Comparison of ENCODE assay signal across 12 cellular contexts in the genomic region with DNA sequence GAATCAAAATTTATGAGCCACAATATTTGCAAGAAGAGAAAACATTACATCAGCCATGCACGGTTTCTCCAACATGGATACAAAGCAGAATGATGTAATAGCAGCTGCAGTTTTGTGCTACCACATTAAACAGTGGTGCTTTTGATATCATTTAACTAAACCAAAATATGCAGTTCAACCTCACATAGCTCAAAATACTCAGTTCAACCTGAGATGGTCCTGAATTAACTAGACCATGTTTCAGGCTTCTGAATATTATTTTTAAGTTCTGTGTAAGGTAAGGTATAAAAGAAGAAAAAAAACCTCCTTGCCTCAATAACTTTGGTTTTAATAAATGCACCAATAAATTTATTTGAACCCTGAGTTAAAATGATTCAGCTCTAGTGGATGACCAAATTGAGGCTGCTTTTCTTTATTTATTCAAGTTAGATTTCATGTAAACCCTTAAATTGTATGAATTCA. TPM values are rescaled to one million over a fixed set of nuclear protein-coding genes. Genes with fewer than 3 reads are reported as not detected.
DNase-seq lines count a peak whose midpoint lies in the region; ATAC-seq and TF ChIP-seq lines count a peak whose summit lies in the region.
"Had no signal": no experiment of that assay in that cellular context is flagged by ENCODE, and none has a peak within 500 bp of the region (broad histone marks: within the 10 kb centered on the region; RNA-seq: fewer than 3 reads in every experiment).

No MANE protein-coding gene starts in this region.

- TF ChIP-seq POLR2A in heart left ventricle (IDR thresholded peaks at IDR 0.05) = no peak

- intact Hi-C loops in heart left ventricle (cut with DNase I) = no loop called here

- no peaks in the 10 kb centered on the region for H3K9me2 ChIP-seq in hepatocyte (replicated peaks; ENCODE audit: insufficient read depth)

- H3K27me3 ChIP-seq in heart left ventricle = no peaks in the 10 kb centered on the region
- H3K27me3 ChIP-seq in hepatocyte = no peaks in the 10 kb centered on the region
- H3K27me3 ChIP-seq: adrenal gland had no signal

- H2AFZ ChIP-seq in hepatocyte = no peak overlapping the region

- no peaks in the 10 kb centered on the region for H3K79me2 ChIP-seq in hepatocyte

- no peaks in the 10 kb centered on the region for H3K36me3 Mint-ChIP-seq in WTC11

- peak; percentile 27 for DNase-seq in AG08396 (ENCODE audit: low spot score)
- no peak for DNase-seq in WTC11 (ENCODE audit: low spot score)
- DNase-seq in heart left ventricle = no peak
- no peak for DNase-seq in NCI-H1048 (lab: John Stamatoyannopoulos, UW)
- DNase-seq in hepatocyte (ENCODE audit: low spot score) = no peak
- no peak for DNase-seq in NCI-H748 treated with DMSO at 0.1 percent for 48 hours (lab: John Stamatoyannopoulos, UW)
- DNase-seq in DMS114 treated with DMSO at 0.1 percent for 48 hours (lab: John Stamatoyannopoulos, UW; ENCODE audit: unreplicated experiment) = no peak
- DNase-seq: activated CD4-positive, alpha-beta T cell treated with anti-CD3 and anti-CD28 coated beads for 4 hours; adrenal gland; naive B cell; trophoblast cell had no signal

- H3K9me3 ChIP-seq in HEK293 (ENCODE audit: control insufficient read depth, insufficient read depth, low read depth, low read length) = no peaks in the 10 kb centered on the region
- no peaks in the 10 kb centered on the region for H3K9me3 ChIP-seq in heart left ventricle
- no peaks in the 10 kb centered on the region for H3K9me3 ChIP-seq in hepatocyte (ENCODE audit: low read depth)
- H3K9me3 ChIP-seq: adrenal gland had no signal

- no peak for TF ChIP-seq CTCF in HEK293 (tag by site-specific recombination; IDR thresholded peaks at IDR 0.05)
- TF ChIP-seq CTCF in WTC11 (IDR thresholded peaks at IDR 0.05) = no peak
- no peak for TF ChIP-seq CTCF in heart left ventricle (IDR thresholded peaks at IDR 0.05)
- no peak for TF ChIP-seq CTCF in hepatocyte (IDR thresholded peaks at IDR 0.05; ENCODE audit: poor library complexity)

- H3K27ac ChIP-seq in HEK293 (ENCODE audit: extremely low read depth, low read depth, low read length) (0 out of 2 replicates have a peak overlapping the region, but pooled peaks have one; percentile 24), heart left ventricle (peak overlapping the region in 5 of 12 donors; percentile 21 to 47 (median 24)), hepatocyte (no peak overlapping the region)
- H3K27ac ChIP-seq: adrenal gland had no signal

- no peak overlapping the region for H3K4me3 Mint-ChIP-seq in WTC11
- H3K4me3 Mint-ChIP-seq: naive B cell had no signal

- H3K4me1 ChIP-seq in HEK293 (ENCODE audit: control insufficient read depth, insufficient read depth, low read length) (peaks cover 2% of the 10 kb centered on the region; the same call in 1 of the 2 replicates), heart left ventricle (peaks cover 0 to 4% (median 0%) of the 10 kb centered on the region in 12 donors), hepatocyte (ENCODE audit: insufficient read depth) (no peaks in the 10 kb centered on the region)
- H3K4me1 ChIP-seq: adrenal gland had no signal

- H4K20me1 ChIP-seq in hepatocyte (ENCODE audit: insufficient read depth, poor library complexity, severe bottlenecking) = no peaks in the 10 kb centered on the region

- H3K27me3 Mint-ChIP-seq in WTC11 (ENCODE audit: low read depth) = no peaks in the 10 kb centered on the region; the same call in 1 of the 2 replicates
- H3K27me3 Mint-ChIP-seq: naive B cell had no signal

- POLR2A ChIA-PET in HEK293 (lab: Yijun Ruan, JAX) = interaction anchor here (0.7 to 0.9 kb wide), 2 partner anchors 38 to 305 kb away, joined by 3 to 4 read pairs; no protein-coding TSS in a partner anchor
- POLR2A ChIA-PET in WTC11 (lab: Charles Lee) = no interaction called here

- H3K36me3 ChIP-seq in HEK293 (ENCODE audit: control insufficient read depth in 2 of 2, insufficient read depth in 1 of 2, low read length in 2 of 2) (no peaks in the 10 kb centered on the region), heart left ventricle (peaks cover 0 to 6% (median 0%) of the 10 kb centered on the region in 9 donors), hepatocyte (replicated peaks; ENCODE audit: insufficient read depth, low read depth) (no peaks in the 10 kb centered on the region)
- H3K36me3 ChIP-seq: adrenal gland had no signal

- H3K9me3 Mint-ChIP-seq in WTC11 = peaks cover 6% of the 10 kb centered on the region

- 71 to 86% (median 74%) methylated on average over 1 of the region's 1 CpG for WGBS in heart left ventricle, 4 donors
- WGBS in hepatocyte (ENCODE audit: low lambda C conversion rate, missing lambda C conversion rate) = 67% methylated on average over 1 of the region's 1 CpG

- no peak overlapping the region for H3K4me2 ChIP-seq in hepatocyte

- H3K27ac Mint-ChIP-seq in WTC11 = no peak overlapping the region
- H3K27ac Mint-ChIP-seq: naive B cell had no signal

- CTCF ChIA-PET in HEK293 (lab: Yijun Ruan, JAX) = interaction anchor here (0.6 to 1.6 kb wide), 3 partner anchors 69 to 759 kb away, joined by 3 to 5 read pairs (median 4); no protein-coding TSS in a partner anchor
- CTCF ChIA-PET in WTC11 (lab: Charles Lee) = no interaction called here

- H3K4me1 Mint-ChIP-seq in WTC11 = no peaks in the 10 kb centered on the region

- no peak overlapping the region for H3K4me3 ChIP-seq in HEK293 (ENCODE audit: low read depth, low read length)
- H3K4me3 ChIP-seq in heart left ventricle = no peak overlapping the region
- H3K4me3 ChIP-seq in hepatocyte = no peak overlapping the region
- H3K4me3 ChIP-seq: adrenal gland had no signal

- ATAC-seq in WTC11 = no peak
- peak in 3 of 4 donors; percentile 32 to 67 (median 62) for ATAC-seq in heart left ventricle

TF ChIP-seq in HEK293, 187 proteins besides CTCF, POLR2A, EP300 and RAD21 (continues in another document):
- TF ChIP-seq ZNF549 (tag by site-specific recombination; IDR thresholded peaks at IDR 0.05) = no peak
- TF ChIP-seq, protein P1, sequence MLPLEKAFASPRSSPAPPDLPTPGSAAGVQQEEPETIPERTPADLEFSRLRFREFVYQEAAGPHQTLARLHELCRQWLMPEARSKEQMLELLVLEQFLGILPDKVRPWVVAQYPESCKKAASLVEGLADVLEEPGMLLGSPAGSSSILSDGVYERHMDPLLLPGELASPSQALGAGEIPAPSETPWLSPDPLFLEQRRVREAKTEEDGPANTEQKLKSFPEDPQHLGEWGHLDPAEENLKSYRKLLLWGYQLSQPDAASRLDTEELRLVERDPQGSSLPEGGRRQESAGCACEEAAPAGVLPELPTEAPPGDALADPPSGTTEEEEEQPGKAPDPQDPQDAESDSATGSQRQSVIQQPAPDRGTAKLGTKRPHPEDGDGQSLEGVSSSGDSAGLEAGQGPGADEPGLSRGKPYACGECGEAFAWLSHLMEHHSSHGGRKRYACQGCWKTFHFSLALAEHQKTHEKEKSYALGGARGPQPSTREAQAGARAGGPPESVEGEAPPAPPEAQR (tag by site-specific recombination; IDR thresholded peaks at IDR 0.05) = no peak
- no peak for TF ChIP-seq ZBTB1 (tag by site-specific recombination; IDR thresholded peaks at IDR 0.05)
- TF ChIP-seq ZNF660 (tag by site-specific recombination; IDR thresholded peaks at IDR 0.05) = peak; percentile 70; the same call in 1 of the 2 replicates
- TF ChIP-seq, protein P2, sequence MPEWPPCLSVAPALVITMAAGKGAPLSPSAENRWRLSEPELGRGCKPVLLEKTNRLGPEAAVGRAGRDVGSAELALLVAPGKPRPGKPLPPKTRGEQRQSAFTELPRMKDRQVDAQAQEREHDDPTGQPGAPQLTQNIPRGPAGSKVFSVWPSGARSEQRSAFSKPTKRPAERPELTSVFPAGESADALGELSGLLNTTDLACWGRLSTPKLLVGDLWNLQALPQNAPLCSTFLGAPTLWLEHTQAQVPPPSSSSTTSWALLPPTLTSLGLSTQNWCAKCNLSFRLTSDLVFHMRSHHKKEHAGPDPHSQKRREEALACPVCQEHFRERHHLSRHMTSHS (tag by site-specific recombination; IDR thresholded peaks at IDR 0.05) = no peak
- no peak for TF ChIP-seq EGR2 (tag by site-specific recombination; IDR thresholded peaks at IDR 0.05; ENCODE audit: low read depth)
- no peak for TF ChIP-seq ZNF707 (tag by site-specific recombination; IDR thresholded peaks at IDR 0.05)
- no peak for TF ChIP-seq YY1 (tag by site-specific recombination; IDR thresholded peaks at IDR 0.05)

TF ChIP-seq in WTC11, 78 proteins besides CTCF, POLR2A, EP300 and RAD21:
- TF ChIP-seq ETV6 (CRISPR knock-in tag; IDR thresholded peaks at IDR 0.05) (no peak), TEAD1 (CRISPR knock-in tag; IDR thresholded peaks at IDR 0.05) (no peak), GABPB1 (CRISPR knock-in tag; IDR thresholded peaks at IDR 0.05) (peak; percentile 88)

RNA-seq across cellular contexts. Expression of a gene that starts 18.8 kb away (rescaled TPM):
- not detected in 3 replicates for total RNA-seq in WTC11 (2021)
- under 1 TPM in 1 of 9 donors, not detected in 8; 0.12 TPM for total RNA-seq in heart left ventricle
- under 1 TPM; 0.03 to 0.08 TPM for polyA plus RNA-seq in heart left ventricle
- not detected in 2 replicates for total RNA-seq in hepatocyte
- polyA plus RNA-seq in hepatocyte = not detected in 2 replicates
- total RNA-seq: adrenal gland had no signal
- polyA plus RNA-seq: adrenal gland had no signal
